Comparison of ENCODE assay signal across 8 cellular contexts in the genomic region with DNA sequence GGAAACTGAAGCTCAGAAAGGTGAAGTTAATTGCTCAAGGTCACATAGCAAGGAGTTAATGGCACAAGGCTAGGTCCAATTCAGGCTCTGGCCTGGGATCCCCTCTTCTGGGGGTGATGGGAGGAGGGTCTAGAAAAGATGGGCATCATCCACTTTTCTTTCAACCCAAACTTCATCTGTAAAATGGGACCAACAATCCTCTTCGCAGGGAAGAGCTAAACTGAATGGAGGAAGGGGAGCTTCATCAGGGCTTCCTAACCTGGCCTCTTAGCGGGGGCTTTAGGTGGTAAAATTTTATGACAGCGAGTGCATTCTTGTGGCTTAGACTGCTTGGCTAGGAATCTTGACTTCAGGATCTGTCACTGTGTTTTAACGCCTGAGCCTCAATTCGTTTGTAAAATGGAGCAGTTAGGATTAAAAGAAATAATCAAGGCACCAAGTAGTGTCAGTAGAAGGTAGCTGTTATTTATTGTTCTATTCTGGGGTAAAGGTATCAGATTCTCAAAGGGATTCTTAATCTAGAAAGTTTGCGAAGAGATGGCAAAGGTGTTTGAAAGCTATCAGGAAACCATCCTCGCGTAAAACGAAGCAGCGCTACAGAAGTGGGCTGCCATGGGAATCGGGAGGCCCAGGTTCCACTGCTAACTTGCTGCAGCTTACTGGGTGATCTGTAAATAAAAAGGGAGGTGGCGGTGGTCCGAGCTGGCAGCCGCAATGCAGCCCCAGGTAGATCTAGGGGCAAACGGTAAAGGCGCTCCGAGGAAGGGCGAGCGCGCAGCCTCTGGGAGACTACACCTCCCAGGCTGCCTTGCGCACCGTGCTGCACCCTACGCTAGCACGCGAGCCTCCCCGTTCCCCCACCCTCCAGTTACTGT. TPM values are rescaled to one million over a fixed set of nuclear protein-coding genes. Genes with fewer than 3 reads are reported as not detected.
DNase-seq lines count a peak whose midpoint lies in the region; ATAC-seq and TF ChIP-seq lines count a peak whose summit lies in the region.

No MANE protein-coding gene starts in this region.

- ATAC-seq in HG02973 (IDR thresholded peaks at IDR 0.05; ENCODE audit: unreplicated experiment): peak; percentile 85

- H3K27me3 ChIP-seq in AG04450 (ENCODE audit: control insufficient read depth, insufficient read depth, low read length) (no peaks in the 10 kb centered on the region), thymus (ENCODE audit: control insufficient read depth, insufficient read depth) (no peaks in the 10 kb centered on the region)

- no peak for TF ChIP-seq POLR2A in lower leg skin (IDR thresholded peaks at IDR 0.05)

- H3K27ac ChIP-seq in AG04450 (ENCODE audit: low read depth, low read length) (peak overlapping the region; percentile 100), thymus (ENCODE audit: low read depth) (peak overlapping the region; percentile 100)

- no peak for DNase-seq in AG04450 (ENCODE audit: low read depth, low spot score)
- peak; percentile 95 for DNase-seq in GM10266 (ENCODE audit: extremely low spot score)
- DNase-seq in NCI-H82 (lab: John Stamatoyannopoulos, UW): peak; percentile 98
- peak; percentile 96 for DNase-seq in cerebellum (ENCODE audit: low spot score)
- no peak for DNase-seq in lower leg skin (ENCODE audit: low spot score in 2 of 2)
- DNase-seq in activated effector memory CD4-positive, alpha-beta T cell treated with anti-CD3 and anti-CD28 coated beads, Interleukin-2, amount 50 U/mL, for 16 hours: no peak

- TF ChIP-seq CTCF in AG04450 (IDR thresholded peaks at IDR 0.05; ENCODE audit: low read depth, low read length): no peak
- TF ChIP-seq CTCF in GM10266 (IDR thresholded peaks at IDR 0.05; ENCODE audit: control insufficient read depth, insufficient read depth, low read depth, missing control alignments): no peak
- no peak for TF ChIP-seq CTCF in lower leg skin (IDR thresholded peaks at IDR 0.05)

- WGBS in lower leg skin, 2 donors: 11 to 13% methylated on average over 22 to 26 of the region's 26 CpGs
- WGBS in thymus: 18% methylated on average over 26 of the region's 26 CpGs

- CTCF ChIA-PET in AG04450 (lab: Charles Lee): interaction anchor here (0.6 to 2.0 kb wide), 6 partner anchors 38 to 268 kb away, joined by 3 to 5 read pairs (median 4); partner anchors contain the start of genes DCTPP1, FBRS and PRR14

- peaks cover 21% of the 10 kb centered on the region for H3K36me3 ChIP-seq in thymus (ENCODE audit: control insufficient read depth, insufficient read depth)

- peak overlapping the region; percentile 93 for H3K4me3 ChIP-seq in AG04450 (ENCODE audit: low read depth, low read length)
- peak overlapping the region; percentile 99 for H3K4me3 ChIP-seq in lower leg skin (ENCODE audit: low read depth, poor library complexity, severe bottlenecking)
- H3K4me3 ChIP-seq in thymus (ENCODE audit: low read length): peak overlapping the region; percentile 79

- intact Hi-C loops in lower leg skin (cut with DNase I; ENCODE audit: low total_unique reads): no loop called here

- H3K4me1 ChIP-seq in thymus (ENCODE audit: control insufficient read depth, insufficient read depth, low read length): peaks cover 11% of the 10 kb centered on the region

- POLR2A ChIA-PET in AG04450 (lab: Yijun Ruan, JAX): interaction anchor here (1.3 to 1.6 kb wide), 2 partner anchors 39 to 139 kb away, joined by 4 to 5 read pairs; partner anchors contain the start of gene ZNF764

- H3K9me3 ChIP-seq in AG04450 (ENCODE audit: control insufficient read depth, insufficient read depth, low read length) (no peaks in the 10 kb centered on the region; the same call in 1 of the 2 replicates), thymus (ENCODE audit: control insufficient read depth) (no peaks in the 10 kb centered on the region)

RNA-seq across cellular contexts. Expression of gene SRCAP, which starts 1.5 kb away (rescaled TPM):
- 3.1 and 5.8 TPM in 2 replicates for polyA plus RNA-seq in AG04450 (2011; rRNA removed)
- 12.3 and 17.1 TPM in 2 replicates for polyA minus RNA-seq in AG04450 (2011; rRNA and poly(A)+ RNA removed)
- total RNA-seq in cerebellum: 33.2 TPM
- 10 to 100 TPM; 21.7 to 44.0 (median 33.7) TPM for total RNA-seq in lower leg skin
- 8.8 TPM for polyA plus RNA-seq in thymus

RNA-seq across cellular contexts. Expression of gene FBRS, which starts 39.3 kb away (rescaled TPM):
- polyA plus RNA-seq in AG04450 (2011; rRNA removed) (5.0 and 9.0 TPM in 2 replicates), thymus (60.8 TPM)
- polyA minus RNA-seq in AG04450 (2011; rRNA and poly(A)+ RNA removed): 13.2 and 18.5 TPM in 2 replicates
- total RNA-seq in cerebellum (16.6 TPM), lower leg skin (100 to 1,000 TPM in 1 of 4 donors, 10 to 100 TPM in 3; 51.0 to 103 (median 58.3) TPM)

RNA-seq across cellular contexts. Expression of gene PRR14, which starts 46.7 kb away (rescaled TPM):
- polyA plus RNA-seq in AG04450 (2011; rRNA removed) (4.9 and 6.9 TPM in 2 replicates), thymus (139 TPM)
- 3.7 and 3.8 TPM in 2 replicates for polyA minus RNA-seq in AG04450 (2011; rRNA and poly(A)+ RNA removed)
- total RNA-seq in cerebellum (8.4 TPM), lower leg skin (10 to 100 TPM; 23.8 to 67.5 (median 37.1) TPM)

RNA-seq across cellular contexts. Expression of gene PHKG2, which starts 50.7 kb away (rescaled TPM):
- polyA plus RNA-seq in AG04450 (2011; rRNA removed) (21.7 and 26.0 TPM in 2 replicates), thymus (53.8 TPM)
- 18.6 and 28.5 TPM in 2 replicates for polyA minus RNA-seq in AG04450 (2011; rRNA and poly(A)+ RNA removed)
- total RNA-seq in cerebellum (11.2 TPM), lower leg skin (10 to 100 TPM; 20.6 to 39.5 (median 31.5) TPM)

Comparison
In these comparisons a context has a peak if more than half of its experiments do, and no peak if none do; other contexts are left out.
1. DNase-seq: peak in GM10266 (single experiment), NCI-H82 (single experiment) and cerebellum (single experiment); none in AG04450 (single experiment), lower leg skin (0 of 2) and activated effector memory CD4-positive, alpha-beta T cell treated with anti-CD3 and anti-CD28 coated beads, Interleukin-2, amount 50 U/mL, for 16 hours (single experiment).
2. Peak in every context shown above with its lines, with median percentiles within 50 percentile points of each other: H3K4me3 ChIP-seq.